ENCODE assay signal across 22 cellular contexts in genomic region chr9:131432050-131432449, GRCh38. TPM values are rescaled to one million over a fixed set of nuclear protein-coding genes. Genes with fewer than 3 reads are reported as not detected.
DNase-seq lines count a peak whose midpoint lies in the region; FAIRE-seq and TF ChIP-seq lines count a peak whose summit lies in the region.
"Had no signal": no experiment of that assay in that cellular context is flagged by ENCODE, and none has a peak within 500 bp of the region (broad histone marks: within the 10 kb centered on the region; RNA-seq: fewer than 3 reads in every experiment).

No MANE protein-coding gene starts in this region.

- H3K36me3 ChIP-seq in ACC112 (ENCODE audit: insufficient read depth, low read length) (peaks cover 25% of the 10 kb centered on the region), bronchial epithelial cell (ENCODE audit: control insufficient read depth, insufficient read depth, low read length) (peaks cover 27% of the 10 kb centered on the region), mesendoderm (ENCODE audit: control insufficient read depth, insufficient read depth, low read length) (peaks cover 21% of the 10 kb centered on the region)

- no peak overlapping the region for H3K4me3 ChIP-seq in ACC112 (ENCODE audit: low read depth, low read length)
- no peak overlapping the region for H3K4me3 ChIP-seq in bronchial epithelial cell (ENCODE audit: low read depth, low read length)
- H3K4me3 ChIP-seq in mesendoderm (ENCODE audit: low read length), result no peak overlapping the region
- H3K4me3 ChIP-seq: SJCRH30, thoracic aorta had no signal

- peaks cover 2% of the 10 kb centered on the region for H3K27me3 Mint-ChIP-seq in HFFc6 (ENCODE audit: insufficient read depth)
- H3K27me3 Mint-ChIP-seq: T-helper 17 cell had no signal

- H3K36me3 Mint-ChIP-seq in HFFc6 (ENCODE audit: low read depth), result peaks cover 26% of the 10 kb centered on the region

- FAIRE-seq in bronchial epithelial cell (lab: Jason Lieb, UNC), result peak; percentile 7
- no peak for FAIRE-seq in GM19239 (lab: Jason Lieb, UNC)
- FAIRE-seq in D721Med (lab: Jason Lieb, UNC), result no peak

- H2AFZ ChIP-seq in ACC112 (ENCODE audit: low read length, unreplicated experiment), result no peak overlapping the region

- no peak overlapping the region for H3K4me2 ChIP-seq in mesendoderm (ENCODE audit: low read length)

- H3K56ac ChIP-seq in mesendoderm (ENCODE audit: low read length), result peak overlapping the region; percentile 7

- H2BK120ac ChIP-seq in mesendoderm (ENCODE audit: low read depth, low read length), result no peak overlapping the region

- H3K4me1 ChIP-seq in ACC112 (ENCODE audit: control insufficient read depth, insufficient read depth, low read length, unreplicated experiment), result peaks cover 19% of the 10 kb centered on the region
- peaks cover 4% of the 10 kb centered on the region for H3K4me1 ChIP-seq in mesendoderm (ENCODE audit: control insufficient read depth, low read depth, low read length)

- no peak overlapping the region for H2AK5ac ChIP-seq in mesendoderm (ENCODE audit: low read length)

- WGBS in mesendoderm (ENCODE audit: extremely low coverage, insufficient coverage, low lambda C conversion rate), result no CpG with 5 or more reads among the region's 4 CpGs

- no peak overlapping the region for H3K4ac ChIP-seq in mesendoderm (ENCODE audit: low read depth, low read length)

- no peak overlapping the region for H3K18ac ChIP-seq in mesendoderm (ENCODE audit: low read length)

- H4K5ac ChIP-seq in mesendoderm (ENCODE audit: low read length), result no peak overlapping the region

- H3K27ac ChIP-seq in ACC112 (ENCODE audit: low read depth, low read length), result peak overlapping the region; percentile 53
- H3K27ac ChIP-seq in mesendoderm (ENCODE audit: low read depth, low read length), result peak overlapping the region; percentile 37
- H3K27ac ChIP-seq: SJCRH30, thoracic aorta had no signal

- H3K79me2 ChIP-seq in ACC112 (ENCODE audit: control insufficient read depth, insufficient read depth, low read length, unreplicated experiment) (peaks cover 84% of the 10 kb centered on the region), mesendoderm (ENCODE audit: control insufficient read depth, insufficient read depth, low read length) (peaks cover 68% of the 10 kb centered on the region)

- no peak overlapping the region for H4K8ac ChIP-seq in mesendoderm (ENCODE audit: low read depth, low read length)

- H3K79me1 ChIP-seq in mesendoderm (ENCODE audit: low read length), result peaks cover 31% of the 10 kb centered on the region

- no peak overlapping the region for H2BK5ac ChIP-seq in mesendoderm (ENCODE audit: low read length)

- DNase-seq in HFFc6 (no peak), bronchial epithelial cell (ENCODE audit: low read depth) (peak; percentile 97), mesendoderm (no peak), GM19239 (ENCODE audit: insufficient read length, low spot score) (no peak), NCI-H2196 (lab: John Stamatoyannopoulos, UW; ENCODE audit: unreplicated experiment) (no peak), NCI-H226 (no peak), D721Med (ENCODE audit: insufficient read length, low spot score) (no peak)
- DNase-seq: activated CD8-positive, alpha-beta memory T cell treated with anti-CD3 and anti-CD28 coated beads, Interleukin-2, amount 50 U/mL, for 4 hours; AML-193; central memory CD4-positive, alpha-beta T cell; COR-L47; effector CD4-positive, alpha-beta T cell; KBM-7; NCI-H526; occipital lobe; OCI-M1; SJCRH30; stimulated activated CD4-positive, alpha-beta T cell treated with anti-CD3 and anti-CD28 coated beads, Interleukin-4, amount 100 ng/mL, for 4 hours; stimulated activated CD8-positive, alpha-beta memory T cell treated with anti-CD3 and anti-CD28 coated beads, Interleukin-4, amount 100 ng/mL, for 48 hours; T-helper 17 cell had no signal

- no peak overlapping the region for H2BK15ac ChIP-seq in mesendoderm (replicated peaks; ENCODE audit: low read depth)

- TF ChIP-seq CTCF in HFFc6 (IDR thresholded peaks at IDR 0.05) (no peak), bronchial epithelial cell (IDR thresholded peaks at IDR 0.05; ENCODE audit: insufficient read depth, low read length, severe bottlenecking) (no peak), D721Med (IDR thresholded peaks at IDR 0.05; ENCODE audit: insufficient read depth, missing control alignments) (no peak)

- H3K23ac ChIP-seq in mesendoderm (ENCODE audit: low read length), result no peak overlapping the region

- H3K4me1 Mint-ChIP-seq in HFFc6 (ENCODE audit: low read depth), result peaks cover 43% of the 10 kb centered on the region

- H3K27me3 ChIP-seq in ACC112 (ENCODE audit: insufficient read depth, low read length) (no peaks in the 10 kb centered on the region), bronchial epithelial cell (ENCODE audit: control insufficient read depth, insufficient read depth, low read length) (no peaks in the 10 kb centered on the region), mesendoderm (ENCODE audit: insufficient read depth, low read length, poor library complexity) (no peaks in the 10 kb centered on the region)
- H3K27me3 ChIP-seq: SJCRH30 had no signal

- H3K4me3 Mint-ChIP-seq in HFFc6, result no peak overlapping the region
- H3K4me3 Mint-ChIP-seq: T-helper 17 cell had no signal

- H3K27ac Mint-ChIP-seq in HFFc6, result peak overlapping the region; percentile 93
- H3K27ac Mint-ChIP-seq: T-helper 17 cell had no signal

- no peak overlapping the region for H3K9ac ChIP-seq in mesendoderm (ENCODE audit: low read length)

- H3K9me3 Mint-ChIP-seq in HFFc6, result no peaks in the 10 kb centered on the region

RNA-seq across cellular contexts. Expression of gene PRRC2B, which starts 38.2 kb away (rescaled TPM):
- total RNA-seq in HFFc6 (2021; fragmentation: NEBNext Ultra II Directional; extraction: Animal tissue kit (Norgen Biotek cat#: 25700)), result 100 to 1,000 TPM; 130 to 173 (median 145) TPM
- 20.0 and 33.3 TPM in 2 replicates for total RNA-seq in bronchial epithelial cell
- 62.7 TPM for polyA plus RNA-seq in mesendoderm (2013, experiment 1 of 2)
- 70.0 TPM for polyA plus RNA-seq in mesendoderm (2013, experiment 2 of 2)
